Comparison of ENCODE assay signal across 9 cellular contexts in genomic region chr3:24963762-24964625, GRCh38.
A peak's percentile ranks its signal among the peaks of the same experiment; 100 is the strongest.
DNase-seq lines count a peak whose midpoint lies in the region; ATAC-seq, FAIRE-seq and TF ChIP-seq lines count a peak whose summit lies in the region.
"Had no signal": no experiment of that assay in that cellular context is flagged by ENCODE, and none has a peak within 500 bp of the region (broad histone marks: within the 10 kb centered on the region; RNA-seq: fewer than 3 reads in every experiment).

No MANE protein-coding gene starts in this region.

- no peaks in the 10 kb centered on the region for H3K27me3 ChIP-seq in GM23248 (replicated peaks; ENCODE audit: insufficient read depth)

- no peaks in the 10 kb centered on the region for H4K20me1 ChIP-seq in GM23248 (ENCODE audit: insufficient read depth)

- H3K27ac Mint-ChIP-seq in activated CD4-positive, alpha-beta T cell treated with anti-CD3 and anti-CD28 coated beads, Interleukin-2, amount 10 ng/mL, durations not matched to agents 7 days and 5 days = no peak overlapping the region

- H3K4me1 ChIP-seq in GM23248 (ENCODE audit: insufficient read depth) = no peaks in the 10 kb centered on the region
- no peaks in the 10 kb centered on the region for H3K4me1 ChIP-seq in kidney (ENCODE audit: control insufficient read depth in 1 of 2, insufficient read depth in 1 of 2, low read depth in 1 of 2, low read length in 2 of 2)

- intact Hi-C loops in kidney (cut with DNase I) = no loop called here

- ATAC-seq in SK-N-SH treated with all-trans-retinoic acid at 6 μM for 48 hours = peak; percentile 77
- ATAC-seq in esophagus mucosa = no peak
- ATAC-seq in HG02970 (IDR thresholded peaks at IDR 0.05; ENCODE audit: low FRiP score, unreplicated experiment) = no peak
- no peak for ATAC-seq in GM18498 (IDR thresholded peaks at IDR 0.05; ENCODE audit: unreplicated experiment)

- H3K4me3 ChIP-seq in AG10803 (ENCODE audit: low read length) (no peak overlapping the region), GM23248 (no peak overlapping the region), kidney (ENCODE audit: low read length in 2 of 2) (no peak overlapping the region)

- no peaks in the 10 kb centered on the region for H3K36me3 Mint-ChIP-seq in activated CD4-positive, alpha-beta T cell treated with anti-CD3 and anti-CD28 coated beads, Interleukin-2, amount 10 ng/mL, durations not matched to agents 7 days and 5 days (ENCODE audit: low read depth)

- no peaks in the 10 kb centered on the region for H3K79me2 ChIP-seq in GM23248 (ENCODE audit: insufficient read depth)

- peak; percentile 53 for TF ChIP-seq CTCF in AG10803 (conservative IDR thresholded peaks at IDR 0.05; ENCODE audit: low read length)
- TF ChIP-seq CTCF in kidney (IDR thresholded peaks at IDR 0.05; ENCODE audit: borderline replicate concordance, extremely low read depth, insufficient read depth) = peak; percentile 47

- FAIRE-seq in kidney (lab: Jason Lieb, UNC) = peak; percentile 32

- H3K9me2 ChIP-seq in GM23248 (ENCODE audit: insufficient read depth) = no peaks in the 10 kb centered on the region

- CTCF ChIA-PET in activated CD4-positive, alpha-beta T cell treated with anti-CD3 and anti-CD28 coated beads, Interleukin-2, amount 10 ng/mL, durations not matched to agents 7 days and 5 days (lab: Charles Lee) = no interaction called here

- DNase-seq in AG10803 (ENCODE audit: low read depth) (peak; percentile 16), GM23248 (peak; percentile 50), kidney (no peak)
- DNase-seq in activated CD4-positive, alpha-beta T cell treated with anti-CD3 and anti-CD28 coated beads, Interleukin-2, amount 10 ng/mL, durations not matched to agents 7 days and 5 days = no peak

- no peak overlapping the region for H2AFZ ChIP-seq in GM23248

- WGBS in GM23248 (ENCODE audit: low coverage in 1 of 2, low lambda C conversion rate in 2 of 2, missing lambda C conversion rate in 2 of 2), 2 experiments = 7 to 9% methylated on average over 2 of the region's 2 CpGs

- no peaks in the 10 kb centered on the region for H3K27me3 Mint-ChIP-seq in activated CD4-positive, alpha-beta T cell treated with anti-CD3 and anti-CD28 coated beads, Interleukin-2, amount 10 ng/mL, durations not matched to agents 7 days and 5 days

- POLR2A ChIA-PET in activated CD4-positive, alpha-beta T cell treated with anti-CD3 and anti-CD28 coated beads, Interleukin-2, amount 10 ng/mL, durations not matched to agents 7 days and 5 days (lab: Charles Lee) = no interaction called here

- H3K27ac ChIP-seq in GM23248 = no peak overlapping the region
- H3K27ac ChIP-seq in kidney (ENCODE audit: low read depth in 2 of 2, low read length in 2 of 2) = no peak overlapping the region
- H3K27ac ChIP-seq: HL-60 had no signal

- H3K9me3 ChIP-seq in GM23248 (ENCODE audit: low read depth) (no peaks in the 10 kb centered on the region), kidney (ENCODE audit: control insufficient read depth in 1 of 2, low read length in 2 of 2) (peaks cover 0 to 3% of the 10 kb centered on the region in 2 donors)

- H3K4me3 Mint-ChIP-seq in activated CD4-positive, alpha-beta T cell treated with anti-CD3 and anti-CD28 coated beads, Interleukin-2, amount 10 ng/mL, durations not matched to agents 7 days and 5 days = no peak overlapping the region

- H3K4me2 ChIP-seq in GM23248 (ENCODE audit: unreplicated experiment) = no peak overlapping the region

- H3K36me3 ChIP-seq in GM23248 (ENCODE audit: low read depth) (no peaks in the 10 kb centered on the region), kidney (ENCODE audit: control insufficient read depth in 1 of 2, insufficient read depth in 2 of 2, low read length in 2 of 2) (no peaks in the 10 kb centered on the region)

- H3K9ac ChIP-seq in GM23248 (no peak overlapping the region), kidney (ENCODE audit: low read length in 2 of 2) (no peak overlapping the region)

- no peaks in the 10 kb centered on the region for H3F3A ChIP-seq in GM23248 (ENCODE audit: insufficient read depth)

- H3K4me1 Mint-ChIP-seq in activated CD4-positive, alpha-beta T cell treated with anti-CD3 and anti-CD28 coated beads, Interleukin-2, amount 10 ng/mL, durations not matched to agents 7 days and 5 days = no peaks in the 10 kb centered on the region

- in situ Hi-C loops in GM23248 (cut with MboI) = loop anchor here (25.0 kb wide), 1 partner anchor 623 kb away; no protein-coding TSS in a partner anchor

- H3K9me3 Mint-ChIP-seq in activated CD4-positive, alpha-beta T cell treated with anti-CD3 and anti-CD28 coated beads, Interleukin-2, amount 10 ng/mL, durations not matched to agents 7 days and 5 days = no peaks in the 10 kb centered on the region

TF ChIP-seq in SK-N-SH treated with all-trans-retinoic acid at 6 μM for 48 hours, 23 proteins besides CTCF, POLR2A, EP300 and RAD21:
- TF ChIP-seq PATZ1 (CRISPR knock-in tag; IDR thresholded peaks at IDR 0.05; ENCODE audit: borderline replicate concordance) = no peak
- TF ChIP-seq RARB (CRISPR knock-in tag; IDR thresholded peaks at IDR 0.05) = no peak
- no peak for TF ChIP-seq ZNF70 (CRISPR knock-in tag; IDR thresholded peaks at IDR 0.05)
- no peak for TF ChIP-seq POU6F1 (CRISPR knock-in tag; IDR thresholded peaks at IDR 0.05; ENCODE audit: borderline replicate concordance, low read depth)
- TF ChIP-seq CSRNP3 (CRISPR knock-in tag; IDR thresholded peaks at IDR 0.05) = no peak
- no peak for TF ChIP-seq CSDC2 (CRISPR knock-in tag; IDR thresholded peaks at IDR 0.05)
- no peak for TF ChIP-seq CREB5 (CRISPR knock-in tag; IDR thresholded peaks at IDR 0.05; ENCODE audit: low read depth)
- no peak for TF ChIP-seq BACH2 (CRISPR knock-in tag; IDR thresholded peaks at IDR 0.05; ENCODE audit: borderline replicate concordance)
- TF ChIP-seq OSR1 (CRISPR knock-in tag; IDR thresholded peaks at IDR 0.05) = no peak
- TF ChIP-seq GLIS3 (CRISPR knock-in tag; IDR thresholded peaks at IDR 0.05) = no peak
- TF ChIP-seq TCF4 (CRISPR knock-in tag; IDR thresholded peaks at IDR 0.05; ENCODE audit: borderline replicate concordance) = no peak
- TF ChIP-seq ZFP3 (CRISPR knock-in tag; IDR thresholded peaks at IDR 0.05) = no peak
- no peak for TF ChIP-seq ZNF8 (CRISPR knock-in tag; IDR thresholded peaks at IDR 0.05)
- TF ChIP-seq ARNTL (CRISPR knock-in tag; IDR thresholded peaks at IDR 0.05; ENCODE audit: borderline replicate concordance, low read depth) = no peak
- no peak for TF ChIP-seq ISL1 (CRISPR knock-in tag; IDR thresholded peaks at IDR 0.05)
- TF ChIP-seq PPARA (CRISPR knock-in tag; IDR thresholded peaks at IDR 0.05; ENCODE audit: borderline replicate concordance) = no peak

Comparison
In these comparisons a context has a peak if more than half of its experiments do, and no peak if none do; other contexts are left out.
1. DNase-seq: peak in AG10803 (single experiment) and GM23248 (single experiment); none in kidney (single experiment) and activated CD4-positive, alpha-beta T cell treated with anti-CD3 and anti-CD28 coated beads, Interleukin-2, amount 10 ng/mL, durations not matched to agents 7 days and 5 days (single experiment).